In the genomic region with DNA sequence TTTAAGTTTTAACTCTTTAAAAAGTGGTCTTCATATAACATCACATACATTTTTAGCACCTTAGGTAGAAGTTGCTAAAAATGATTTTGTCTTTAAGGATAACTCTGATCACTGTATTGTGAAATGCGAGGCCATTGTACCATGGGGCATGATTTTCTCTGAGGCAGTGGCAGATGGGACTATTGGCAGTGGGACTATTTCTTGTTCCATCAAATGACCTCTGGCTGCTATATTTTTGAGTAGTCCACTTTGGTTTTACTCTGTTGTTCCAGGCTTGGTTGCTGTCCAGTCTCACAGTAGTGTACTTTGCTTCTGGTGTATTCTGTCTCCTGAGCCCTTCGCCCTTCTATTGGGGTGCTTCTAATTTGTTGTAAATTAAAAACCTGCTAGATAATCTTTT, we compare ENCODE assay signal across 6 cellular contexts.
"Had no signal": no experiment of that assay in that cellular context is flagged by ENCODE, and none has a peak within 500 bp of the region (broad histone marks: within the 10 kb centered on the region; RNA-seq: fewer than 3 reads in every experiment).

No MANE protein-coding gene starts in this region.

- H3K36me3 Mint-ChIP-seq: IgD-negative memory B cell had no signal

- H3K4me3 ChIP-seq: K562 had no signal

- DNase-seq: IMR-90, KBM-7 had no signal

- ATAC-seq: HepG2, K562 had no signal

- H3K27ac ChIP-seq: HL-60 had no signal

- H3K4me3 Mint-ChIP-seq: IgD-negative memory B cell had no signal
